ENCODE assay signal across 12 cellular contexts in the genomic region with DNA sequence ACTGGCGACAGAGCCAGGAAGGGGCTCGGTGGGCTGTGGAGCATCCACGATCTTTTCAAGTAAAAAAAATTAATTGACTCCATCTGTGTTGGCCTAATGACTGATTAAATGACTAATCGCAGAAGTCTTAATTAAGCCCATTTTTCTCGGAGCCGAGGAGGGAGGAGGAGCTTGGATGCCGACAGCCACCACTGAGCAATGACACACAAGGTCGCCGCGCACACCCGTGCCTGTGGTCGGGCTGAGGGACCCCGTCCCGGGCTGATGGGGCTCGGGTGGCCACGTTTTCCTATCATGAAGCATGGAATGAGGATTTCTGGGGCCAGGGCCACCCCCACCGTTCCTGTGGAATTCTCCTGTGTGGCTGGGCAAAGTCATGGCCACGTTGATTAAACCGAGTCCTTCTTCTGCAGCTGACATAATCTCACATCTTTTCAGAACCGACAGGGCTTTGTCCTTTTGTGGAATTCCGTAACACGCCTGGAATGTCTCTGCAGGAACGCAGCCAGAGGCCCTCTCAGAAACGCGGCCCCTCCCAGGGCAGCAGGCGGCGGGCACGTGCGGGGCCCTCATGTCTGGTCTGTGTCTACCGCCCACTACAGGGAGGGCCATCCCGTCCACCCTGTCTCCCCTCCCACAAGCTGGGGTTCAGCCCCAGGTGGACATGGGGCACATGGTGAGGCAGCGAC.
DNase-seq lines count a peak whose midpoint lies in the region; ATAC-seq and TF ChIP-seq lines count a peak whose summit lies in the region.
"Had no signal": no experiment of that assay in that cellular context is flagged by ENCODE, and none has a peak within 500 bp of the region (broad histone marks: within the 10 kb centered on the region; RNA-seq: fewer than 3 reads in every experiment).

No MANE protein-coding gene starts in this region.

- H3K36me3 ChIP-seq in lower lobe of right lung (no peaks in the 10 kb centered on the region), suprapubic skin (no peaks in the 10 kb centered on the region)

- intact Hi-C loops in lower lobe of right lung (cut with DNase I), result no loop called here

- H3K4me1 ChIP-seq in lower lobe of right lung (peaks cover 16% of the 10 kb centered on the region), suprapubic skin (peaks cover 28% of the 10 kb centered on the region)
- H3K4me1 ChIP-seq: parathyroid adenoma had no signal

- TF ChIP-seq EP300 in suprapubic skin (IDR thresholded peaks at IDR 0.05), result no peak

- H3K9me3 ChIP-seq in lower lobe of right lung (no peaks in the 10 kb centered on the region), suprapubic skin (no peaks in the 10 kb centered on the region)

- TF ChIP-seq POLR2A in suprapubic skin (IDR thresholded peaks at IDR 0.05), result no peak

- DNase-seq in HFF-Myc (ENCODE audit: extremely low read depth, low read depth) (peak; percentile 56), epidermal melanocyte (ENCODE audit: insufficient read length, low spot score) (peak; percentile 61), lower lobe of right lung (peak; percentile 75), suprapubic skin (ENCODE audit: low spot score in 2 of 2) (peak in 1 of 2 donors; percentile 85), NCI-H1436 treated with DMSO at 0.1 percent for 48 hours (lab: John Stamatoyannopoulos, UW) (no peak)
- DNase-seq in activated CD8-positive, alpha-beta memory T cell treated with anti-CD3 and anti-CD28 coated beads for 24 hours, result no peak
- DNase-seq: activated CD4-positive, alpha-beta T cell treated with anti-CD3 and anti-CD28 coated beads, Interleukin-2, amount 10 ng/mL, durations not matched to agents 24 days and 14 days; DMS53; hippocampal formation had no signal

- peak; percentile 74 to 80 for ATAC-seq in lower lobe of right lung
- ATAC-seq in GM18867 (IDR thresholded peaks at IDR 0.05; ENCODE audit: unreplicated experiment), result no peak
- ATAC-seq in GM18517 (IDR thresholded peaks at IDR 0.05; ENCODE audit: unreplicated experiment), result no peak

- H3K27ac ChIP-seq in lower lobe of right lung, result peak overlapping the region; percentile 53
- peak overlapping the region; percentile 78 for H3K27ac ChIP-seq in suprapubic skin
- H3K27ac ChIP-seq: parathyroid adenoma had no signal

- H3K4me3 ChIP-seq in HFF-Myc (replicated peaks; ENCODE audit: low read depth, low read length) (no peak overlapping the region), lower lobe of right lung (no peak overlapping the region), suprapubic skin (no peak overlapping the region)

- H3K27me3 ChIP-seq in lower lobe of right lung (ENCODE audit: low read depth), result no peaks in the 10 kb centered on the region
- H3K27me3 ChIP-seq in suprapubic skin, result no peaks in the 10 kb centered on the region

- no peak for TF ChIP-seq CTCF in HFF-Myc (IDR thresholded peaks at IDR 0.05; ENCODE audit: low read depth, low read length, missing control alignments)
- no peak for TF ChIP-seq CTCF in lower lobe of right lung (IDR thresholded peaks at IDR 0.05)
- TF ChIP-seq CTCF in suprapubic skin (IDR thresholded peaks at IDR 0.05), result no peak

- WGBS in suprapubic skin, result 34% methylated on average over 26 of the region's 32 CpGs

Comparison
In these comparisons a context has a peak if more than half of its experiments do, and no peak if none do; other contexts are left out.
1. DNase-seq: peak in HFF-Myc (single experiment), epidermal melanocyte (single experiment) and lower lobe of right lung (single experiment); none in NCI-H1436 treated with DMSO at 0.1 percent for 48 hours (single experiment) and activated CD8-positive, alpha-beta memory T cell treated with anti-CD3 and anti-CD28 coated beads for 24 hours (single experiment).
2. ATAC-seq: peak in lower lobe of right lung (2 of 2); none in GM18867 (single experiment) and GM18517 (single experiment).